ENCODE assay signal across 21 cellular contexts in genomic region chr12:23245186-23245585, GRCh38.
DNase-seq lines count a peak whose midpoint lies in the region; ATAC-seq, FAIRE-seq and TF ChIP-seq lines count a peak whose summit lies in the region.
"Had no signal": no experiment of that assay in that cellular context is flagged by ENCODE, and none has a peak within 500 bp of the region (broad histone marks: within the 10 kb centered on the region; RNA-seq: fewer than 3 reads in every experiment).

No MANE protein-coding gene starts in this region.

- no peak overlapping the region for H3K14ac ChIP-seq in trophoblast cell (ENCODE audit: low read length)

- no peak overlapping the region for H3K4me2 ChIP-seq in endothelial cell of umbilical vein (ENCODE audit: insufficient read depth, low read length)
- H3K4me2 ChIP-seq in trophoblast cell (ENCODE audit: low read length), result no peak overlapping the region
- H3K4me2 ChIP-seq: A549; BLaER1 treated with 17β-estradiol and CSF1 and Interleukin-3, amounts not matched to agents 10 nM and 100 nM had no signal

- H3K36me3 Mint-ChIP-seq in stimulated activated memory B cell treated with anti-CD40 and anti-IgM and Interleukin-4, amounts not matched to agents 10 μg/mL and 1 μg/mL and 100 μg/mL, for 72 hours, result no peaks in the 10 kb centered on the region
- H3K36me3 Mint-ChIP-seq in activated T-cell treated with anti-CD3 and anti-CD28 coated beads, Interleukin-2, amount 50 U/mL, for 24 hours (ENCODE audit: low read depth), result no peaks in the 10 kb centered on the region
- H3K36me3 Mint-ChIP-seq: CD8-positive, alpha-beta T cell had no signal

- H3K4me3 Mint-ChIP-seq in stimulated activated memory B cell treated with anti-CD40 and anti-IgM and Interleukin-4, amounts not matched to agents 10 μg/mL and 1 μg/mL and 100 μg/mL, for 72 hours, result no peak overlapping the region
- H3K4me3 Mint-ChIP-seq in activated T-cell treated with anti-CD3 and anti-CD28 coated beads, Interleukin-2, amount 50 U/mL, for 24 hours, result no peak overlapping the region
- H3K4me3 Mint-ChIP-seq: B cell; CD4-positive, alpha-beta T cell; CD8-positive, alpha-beta T cell had no signal

- no peak overlapping the region for H4K91ac ChIP-seq in trophoblast cell (ENCODE audit: low read depth, low read length)

- no peaks in the 10 kb centered on the region for H3K4me1 Mint-ChIP-seq in stimulated activated memory B cell treated with anti-CD40 and anti-IgM and Interleukin-4, amounts not matched to agents 10 μg/mL and 1 μg/mL and 100 μg/mL, for 72 hours
- no peaks in the 10 kb centered on the region for H3K4me1 Mint-ChIP-seq in activated T-cell treated with anti-CD3 and anti-CD28 coated beads, Interleukin-2, amount 50 U/mL, for 24 hours (ENCODE audit: low read depth)
- H3K4me1 Mint-ChIP-seq: B cell had no signal

- no peak overlapping the region for H2BK120ac ChIP-seq in trophoblast cell (ENCODE audit: insufficient read depth, low read length, poor library complexity)

- H4K8ac ChIP-seq in trophoblast cell (ENCODE audit: low read depth, low read length), result no peak overlapping the region

- H4K12ac ChIP-seq in trophoblast cell (ENCODE audit: low read depth, low read length), result no peak overlapping the region

- TF ChIP-seq POLR2A in endothelial cell of umbilical vein (IDR thresholded peaks at IDR 0.05; ENCODE audit: low read depth, low read length), result no peak

- no peak overlapping the region for H3K9ac ChIP-seq in endothelial cell of umbilical vein (replicated peaks; ENCODE audit: extremely low read depth, insufficient read depth, low read length)
- H3K9ac ChIP-seq in trophoblast cell (ENCODE audit: low read length), result peak overlapping the region; percentile 33
- H3K9ac ChIP-seq: BLaER1 treated with 17β-estradiol and CSF1 and Interleukin-3, amounts not matched to agents 10 nM and 100 nM had no signal

- H3K4ac ChIP-seq in trophoblast cell (ENCODE audit: low read depth, low read length), result no peak overlapping the region

- no peak overlapping the region for H3K4me3 ChIP-seq in endothelial cell of umbilical vein (replicated peaks in 1 of 3; ENCODE audit: insufficient read depth in 1 of 3, low read depth in 1 of 3, low read length in 3 of 3)
- no peak overlapping the region for H3K4me3 ChIP-seq in trophoblast cell (ENCODE audit: low read depth, low read length)
- H3K4me3 ChIP-seq: A549; BLaER1 treated with 17β-estradiol and CSF1 and Interleukin-3, amounts not matched to agents 10 nM and 100 nM had no signal

- H3K79me1 ChIP-seq in trophoblast cell (ENCODE audit: low read length), result no peaks in the 10 kb centered on the region

- H3K36me3 ChIP-seq in endothelial cell of umbilical vein (ENCODE audit: control insufficient read depth in 2 of 2, extremely low read depth in 1 of 2, insufficient read depth in 2 of 2, low read length in 2 of 2) (no peaks in the 10 kb centered on the region), trophoblast cell (ENCODE audit: control insufficient read depth in 1 of 2, insufficient read depth in 2 of 2, low read length in 2 of 2) (no peaks in the 10 kb centered on the region)
- H3K36me3 ChIP-seq: BLaER1 treated with 17β-estradiol and CSF1 and Interleukin-3, amounts not matched to agents 10 nM and 100 nM had no signal

- WGBS in trophoblast cell (ENCODE audit: extremely low coverage, insufficient coverage, insufficient read length), result no CpG with 5 or more reads among the region's 2 CpGs

- no peak overlapping the region for H2BK12ac ChIP-seq in trophoblast cell (ENCODE audit: low read length)

- no peaks in the 10 kb centered on the region for H3K27me3 ChIP-seq in endothelial cell of umbilical vein (ENCODE audit: control insufficient read depth in 2 of 2, insufficient read depth in 2 of 2, low read length in 2 of 2)
- H3K27me3 ChIP-seq in trophoblast cell (ENCODE audit: insufficient read depth, low read length), result no peaks in the 10 kb centered on the region
- H3K27me3 ChIP-seq: BLaER1 treated with 17β-estradiol and CSF1 and Interleukin-3, amounts not matched to agents 10 nM and 100 nM had no signal

- no peak for FAIRE-seq in endothelial cell of umbilical vein (lab: Jason Lieb, UNC)
- FAIRE-seq: A549, D721Med, G401.6, GM12891, GM19239 had no signal

- BruUV-seq in endothelial cell of umbilical vein (replicated peaks; lab: Mats Ljungman, UMichigan), result no TSS peak

- no peaks in the 10 kb centered on the region for H3K79me2 ChIP-seq in endothelial cell of umbilical vein (ENCODE audit: control insufficient read depth, insufficient read depth, low read length)
- no peaks in the 10 kb centered on the region for H3K79me2 ChIP-seq in trophoblast cell (ENCODE audit: control insufficient read depth, insufficient read depth, low read length, poor library complexity)

- intact Hi-C loops in endothelial cell of umbilical vein (cut with micrococcal nuclease), result no loop called here

- no peak overlapping the region for H3K27ac Mint-ChIP-seq in stimulated activated memory B cell treated with anti-CD40 and anti-IgM and Interleukin-4, amounts not matched to agents 10 μg/mL and 1 μg/mL and 100 μg/mL, for 72 hours
- H3K27ac Mint-ChIP-seq in activated T-cell treated with anti-CD3 and anti-CD28 coated beads, Interleukin-2, amount 50 U/mL, for 24 hours, result no peak overlapping the region
- H3K27ac Mint-ChIP-seq: B cell; CD4-positive, alpha-beta T cell; CD8-positive, alpha-beta T cell had no signal

- dilution Hi-C loops in endothelial cell of umbilical vein (cut with MboI; ENCODE audit: extremely low pct_ligation_motif_present, low sequenced_read_pairs), result no loop called here

- H3K23ac ChIP-seq in trophoblast cell (ENCODE audit: low read length), result no peak overlapping the region

- no peak overlapping the region for H3K18ac ChIP-seq in trophoblast cell (ENCODE audit: low read length)

- no peak for TF ChIP-seq CTCF in endothelial cell of umbilical vein (IDR thresholded peaks at IDR 0.05; ENCODE audit: extremely low read depth in 1 of 2, insufficient read depth in 1 of 2, low read depth in 1 of 2, low read length in 2 of 2)

- H4K20me1 ChIP-seq in endothelial cell of umbilical vein (replicated peaks; ENCODE audit: control insufficient read depth, extremely low read depth, insufficient read depth, low read length), result no peaks in the 10 kb centered on the region
- H4K20me1 ChIP-seq: BLaER1 treated with 17β-estradiol and CSF1 and Interleukin-3, amounts not matched to agents 10 nM and 100 nM had no signal

- H3K27me3 Mint-ChIP-seq in stimulated activated memory B cell treated with anti-CD40 and anti-IgM and Interleukin-4, amounts not matched to agents 10 μg/mL and 1 μg/mL and 100 μg/mL, for 72 hours, result no peaks in the 10 kb centered on the region
- no peaks in the 10 kb centered on the region for H3K27me3 Mint-ChIP-seq in activated T-cell treated with anti-CD3 and anti-CD28 coated beads, Interleukin-2, amount 50 U/mL, for 24 hours
- H3K27me3 Mint-ChIP-seq: CD4-positive, alpha-beta T cell had no signal

- DNase-seq in endothelial cell of umbilical vein (ENCODE audit: low read depth, low spot score) (no peak), trophoblast cell (no peak)
- no peak for DNase-seq in activated T-cell treated with anti-CD3 and anti-CD28 coated beads, Interleukin-2, amount 50 U/mL, for 24 hours
- DNase-seq: AML-193; Caco-2; Calu3; CD4-positive, alpha-beta T cell; CD8-positive, alpha-beta T cell; DMS79 treated with DMSO at 0.1 percent for 48 hours; GF-D8 had no signal

- no peak overlapping the region for H2AK5ac ChIP-seq in trophoblast cell (ENCODE audit: low read length)

- CTCF ChIA-PET in endothelial cell of umbilical vein (lab: Charles Lee), result no interaction called here

- H2AFZ ChIP-seq in endothelial cell of umbilical vein (ENCODE audit: low read depth, low read length) (no peak overlapping the region), trophoblast cell (ENCODE audit: insufficient read depth, low read length, poor library complexity) (no peak overlapping the region)

- H3K4me1 ChIP-seq in endothelial cell of umbilical vein (ENCODE audit: control insufficient read depth, extremely low read depth, insufficient read depth, low read length), result peaks cover 12% of the 10 kb centered on the region
- H3K4me1 ChIP-seq in trophoblast cell (ENCODE audit: control insufficient read depth in 1 of 2, insufficient read depth in 2 of 2, low read length in 2 of 2), result no peaks in the 10 kb centered on the region
- H3K4me1 ChIP-seq: A549; BLaER1 treated with 17β-estradiol and CSF1 and Interleukin-3, amounts not matched to agents 10 nM and 100 nM; Caco-2 had no signal

- H3K9me3 Mint-ChIP-seq in stimulated activated memory B cell treated with anti-CD40 and anti-IgM and Interleukin-4, amounts not matched to agents 10 μg/mL and 1 μg/mL and 100 μg/mL, for 72 hours, result no peaks in the 10 kb centered on the region
- H3K9me3 Mint-ChIP-seq in activated T-cell treated with anti-CD3 and anti-CD28 coated beads, Interleukin-2, amount 50 U/mL, for 24 hours, result no peaks in the 10 kb centered on the region
- H3K9me3 Mint-ChIP-seq: CD4-positive, alpha-beta T cell; CD8-positive, alpha-beta T cell had no signal

- H3K27ac ChIP-seq in endothelial cell of umbilical vein (ENCODE audit: insufficient read depth, low read depth, low read length), result peak overlapping the region; percentile 36
- no peak overlapping the region for H3K27ac ChIP-seq in trophoblast cell (ENCODE audit: low read depth, low read length)
- H3K27ac ChIP-seq: 22Rv1; A549; BLaER1 treated with 17β-estradiol and CSF1 and Interleukin-3, amounts not matched to agents 10 nM and 100 nM; C4-2B had no signal

- ATAC-seq in stimulated activated memory B cell treated with anti-CD40 and anti-IgM and Interleukin-4, amounts not matched to agents 10 μg/mL and 1 μg/mL and 100 μg/mL, for 72 hours, result peak; percentile 54
- ATAC-seq in HG02973 (IDR thresholded peaks at IDR 0.05; ENCODE audit: unreplicated experiment), result no peak
- ATAC-seq: A549; CD8-positive, alpha-beta T cell had no signal

- no peaks in the 10 kb centered on the region for H3K9me1 ChIP-seq in endothelial cell of umbilical vein (replicated peaks; ENCODE audit: control insufficient read depth, extremely low read depth, insufficient read depth, low read length)

- H2BK5ac ChIP-seq in trophoblast cell (ENCODE audit: low read depth, low read length, poor library complexity), result no peak overlapping the region

- POLR2A ChIA-PET in endothelial cell of umbilical vein (lab: Charles Lee), result no interaction called here

- H3K9me3 ChIP-seq in endothelial cell of umbilical vein (replicated peaks; ENCODE audit: control insufficient read depth, insufficient read depth, low read length), result no peaks in the 10 kb centered on the region
- H3K9me3 ChIP-seq in trophoblast cell (ENCODE audit: insufficient read depth, low read depth, low read length), result no peaks in the 10 kb centered on the region
- H3K9me3 ChIP-seq: A549, Caco-2 had no signal

TF ChIP-seq in endothelial cell of umbilical vein, 7 proteins besides CTCF, POLR2A, EP300 and RAD21 (continues in another document):
- no peak for TF ChIP-seq JUN (IDR thresholded peaks at IDR 0.05; ENCODE audit: borderline replicate concordance, insufficient read depth, insufficient read length, low read depth)
- TF ChIP-seq MYC (IDR thresholded peaks at IDR 0.05; ENCODE audit: low read depth, low read length), result no peak
- no peak for TF ChIP-seq POLR2AphosphoS5 (IDR thresholded peaks at IDR 0.05; ENCODE audit: insufficient read depth, low read depth, low read length)
- TF ChIP-seq FOS (IDR thresholded peaks at IDR 0.05; ENCODE audit: borderline replicate concordance, insufficient read depth, low read length), result no peak
